11 cellular contexts compared by ENCODE assay signal in the genomic region with DNA sequence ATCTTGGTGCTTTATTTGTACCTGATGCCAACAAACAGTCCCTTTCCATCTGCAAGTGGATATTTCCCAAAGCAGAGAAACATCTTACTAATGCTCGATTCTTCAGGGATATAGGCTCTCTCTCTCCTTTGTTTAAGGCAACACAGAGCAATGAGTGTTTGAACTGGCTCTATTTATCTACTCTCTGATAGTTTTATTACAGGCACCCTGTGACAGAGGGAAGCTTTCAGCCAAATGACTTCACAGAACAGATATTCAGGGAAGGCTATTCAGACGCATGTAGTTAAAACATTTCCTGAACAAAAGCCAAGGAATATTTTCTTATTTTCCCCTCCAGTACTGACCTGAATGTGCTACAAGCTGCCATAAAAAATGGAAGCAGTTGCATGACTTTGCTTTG.
DNase-seq lines count a peak whose midpoint lies in the region; ATAC-seq and TF ChIP-seq lines count a peak whose summit lies in the region.
"Had no signal": no experiment of that assay in that cellular context is flagged by ENCODE, and none has a peak within 500 bp of the region (broad histone marks: within the 10 kb centered on the region; RNA-seq: fewer than 3 reads in every experiment).

No MANE protein-coding gene starts in this region.

- peaks cover 11% of the 10 kb centered on the region for H3K4me1 ChIP-seq in fibroblast of lung (ENCODE audit: control insufficient read depth, extremely low read depth, insufficient read depth, low read length)
- H3K4me1 ChIP-seq in psoas muscle = peaks cover 6% of the 10 kb centered on the region
- no peaks in the 10 kb centered on the region for H3K4me1 ChIP-seq in thyroid gland

- H3K4me3 ChIP-seq in fibroblast of lung (replicated peaks in 1 of 4; ENCODE audit: control extremely low read depth in 1 of 4, insufficient read depth in 1 of 4, low read depth in 3 of 4, low read length in 4 of 4) (peak overlapping the region in 1 of 4 experiments; percentile 5), psoas muscle (no peak overlapping the region), thyroid gland (replicated peaks in 1 of 3) (no peak overlapping the region)
- H3K4me3 ChIP-seq: suprapubic skin had no signal

- DNase-seq in GM04503 (ENCODE audit: low read depth) = peak; percentile 92
- DNase-seq in NCI-H510A (lab: John Stamatoyannopoulos, UW) = peak; percentile 9
- peak; percentile 75 to 92 for DNase-seq in fibroblast of lung (ENCODE audit: low read depth in 2 of 2)
- no peak for DNase-seq in psoas muscle
- no peak for DNase-seq in thyroid gland
- DNase-seq in GF-D8 (lab: John Stamatoyannopoulos, UW) = no peak
- no peak for DNase-seq in stimulated activated naive CD8-positive, alpha-beta T cell treated with anti-CD3 and anti-CD28 coated beads, Interleukin-15, Interleukin-2, amounts not matched to agents 100 U/mL and 50 U/mL, for 24 hours
- DNase-seq: activated CD4-positive, alpha-beta T cell treated with anti-CD3 and anti-CD28 coated beads for 4 hours; stimulated activated CD4-positive, alpha-beta T cell treated with anti-CD3 and anti-CD28 coated beads, Interleukin-12 subunit alpha, Interleukin-12 subunit beta, amount 100 ng/mL, for 4 hours had no signal

- ATAC-seq in psoas muscle (peak in 1 of 4 donors; percentile 25), HG02938 (IDR thresholded peaks at IDR 0.05; ENCODE audit: unreplicated experiment) (no peak)
- no peak for ATAC-seq in stimulated activated naive CD8-positive, alpha-beta T cell treated with anti-CD3 and anti-CD28 coated beads, Interleukin-15, Interleukin-2, amounts not matched to agents 100 U/mL and 50 U/mL, for 24 hours

- H3K27me3 ChIP-seq in fibroblast of lung (ENCODE audit: control insufficient read depth, insufficient read depth, low read length) (no peaks in the 10 kb centered on the region), psoas muscle (ENCODE audit: insufficient read depth in 3 of 3, low read length in 2 of 3) (no peaks in the 10 kb centered on the region), thyroid gland (no peaks in the 10 kb centered on the region)
- H3K27me3 ChIP-seq: suprapubic skin had no signal

- H3K4me2 ChIP-seq in fibroblast of lung (ENCODE audit: extremely low read depth, insufficient read depth, low read length) = peak overlapping the region; percentile 30

- H3K9me3 ChIP-seq in fibroblast of lung (ENCODE audit: control insufficient read depth, insufficient read depth, low read depth, low read length) (no peaks in the 10 kb centered on the region), psoas muscle (no peaks in the 10 kb centered on the region), thyroid gland (no peaks in the 10 kb centered on the region)
- H3K9me3 ChIP-seq: suprapubic skin had no signal

- TF ChIP-seq CTCF in fibroblast of lung (conservative IDR thresholded peaks at IDR 0.05 in 1 of 2, IDR thresholded peaks at IDR 0.05 in 1 of 2; ENCODE audit: low read depth in 1 of 2, low read length in 2 of 2) (no peak), psoas muscle (IDR thresholded peaks at IDR 0.05) (no peak), thyroid gland (IDR thresholded peaks at IDR 0.05) (no peak)

- H3K79me2 ChIP-seq in fibroblast of lung (ENCODE audit: control insufficient read depth, insufficient read depth, low read length) = no peaks in the 10 kb centered on the region

- TF ChIP-seq POLR2A in thyroid gland (IDR thresholded peaks at IDR 0.05) = no peak

- H3K9ac ChIP-seq in fibroblast of lung (ENCODE audit: insufficient read depth, low read length) = no peak overlapping the region

- peak overlapping the region; percentile 43 for H2AFZ ChIP-seq in fibroblast of lung (ENCODE audit: low read length)

- H3K36me3 ChIP-seq in fibroblast of lung (ENCODE audit: control insufficient read depth, insufficient read depth, low read length) = no peaks in the 10 kb centered on the region
- H3K36me3 ChIP-seq in psoas muscle (ENCODE audit: insufficient read depth in 1 of 2, low read depth in 1 of 2) = no peaks in the 10 kb centered on the region
- H3K36me3 ChIP-seq in thyroid gland = no peaks in the 10 kb centered on the region
- H3K36me3 ChIP-seq: suprapubic skin had no signal

- H3K27ac ChIP-seq in fibroblast of lung (ENCODE audit: insufficient read depth, low read length) (peak overlapping the region; percentile 52), psoas muscle (peak overlapping the region; percentile 28), thyroid gland (no peak overlapping the region)
- H3K27ac ChIP-seq: suprapubic skin had no signal

- intact Hi-C loops in psoas muscle (cut with DNase I) = no loop called here
- intact Hi-C loops in thyroid gland (cut with DNase I) = no loop called here

- no peaks in the 10 kb centered on the region for H4K20me1 ChIP-seq in fibroblast of lung (ENCODE audit: control insufficient read depth, extremely low read depth, insufficient read depth, low read length)

- WGBS in psoas muscle, 3 donors = 3 to 10% (median 8%) methylated on average over 2 of the region's 2 CpGs
- WGBS in thyroid gland, 2 donors = 22 to 30% methylated on average over 2 of the region's 2 CpGs

Comparison
In these comparisons a context has a peak if more than half of its experiments do, and no peak if none do; other contexts are left out.
1. DNase-seq: peak in GM04503 (single experiment), NCI-H510A (single experiment) and fibroblast of lung (2 of 2); none in psoas muscle (0 of 2), thyroid gland (0 of 2), GF-D8 (single experiment) and stimulated activated naive CD8-positive, alpha-beta T cell treated with anti-CD3 and anti-CD28 coated beads, Interleukin-15, Interleukin-2, amounts not matched to agents 100 U/mL and 50 U/mL, for 24 hours (single experiment).
2. H3K27ac ChIP-seq: peak in fibroblast of lung (single experiment) and psoas muscle (single experiment); none in thyroid gland (0 of 3).